10 cellular contexts compared by ENCODE assay signal in the genomic region with DNA sequence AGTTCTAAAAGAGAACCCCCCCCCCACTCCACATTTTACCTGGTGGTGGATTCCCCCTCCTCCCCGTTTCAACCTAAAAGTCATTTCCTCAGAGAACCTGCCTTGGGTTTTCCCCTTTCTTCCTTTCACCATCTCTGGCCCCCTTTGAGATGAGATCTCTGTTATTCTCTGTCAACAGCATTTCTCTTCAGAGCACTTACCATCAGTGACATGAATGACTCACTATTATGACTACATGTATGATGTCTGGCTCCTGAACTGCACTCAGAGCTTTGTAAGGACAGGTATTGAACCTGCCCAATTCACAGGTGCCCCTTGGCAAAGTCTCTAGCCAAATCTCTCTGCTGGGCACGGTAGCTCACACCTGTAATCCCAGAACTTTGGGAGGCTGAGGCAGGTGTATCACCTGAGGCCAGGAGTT.
DNase-seq lines count a peak whose midpoint lies in the region; ATAC-seq and TF ChIP-seq lines count a peak whose summit lies in the region.
"Had no signal": no experiment of that assay in that cellular context is flagged by ENCODE, and none has a peak within 500 bp of the region (broad histone marks: within the 10 kb centered on the region; RNA-seq: fewer than 3 reads in every experiment).

No MANE protein-coding gene starts in this region.

- no peak for TF ChIP-seq CTCF in progenitor cell of endocrine pancreas (IDR thresholded peaks at IDR 0.05; ENCODE audit: unreplicated experiment)

- CTCF ChIA-PET in activated naive CD4-positive, alpha-beta T cell treated with anti-CD3 and anti-CD28 coated beads, Interleukin-2, amount 10 ng/mL, durations not matched to agents 7 days and 5 days (lab: Charles Lee): no interaction called here

- no peak overlapping the region for H3K4me3 Mint-ChIP-seq in activated naive CD4-positive, alpha-beta T cell treated with anti-CD3 and anti-CD28 coated beads, Interleukin-2, amount 10 ng/mL, durations not matched to agents 7 days and 5 days
- no peak overlapping the region for H3K4me3 Mint-ChIP-seq in progenitor cell of endocrine pancreas (ENCODE audit: low read depth)

- peak; percentile 69 for ATAC-seq in GM18519 (IDR thresholded peaks at IDR 0.05; ENCODE audit: low FRiP score, unreplicated experiment)
- ATAC-seq in HG03196 (IDR thresholded peaks at IDR 0.05; ENCODE audit: unreplicated experiment): peak; percentile 59
- ATAC-seq: left cardiac atrium had no signal

- H3K36me3 Mint-ChIP-seq in activated naive CD4-positive, alpha-beta T cell treated with anti-CD3 and anti-CD28 coated beads, Interleukin-2, amount 10 ng/mL, durations not matched to agents 7 days and 5 days: no peaks in the 10 kb centered on the region
- H3K36me3 Mint-ChIP-seq in progenitor cell of endocrine pancreas (ENCODE audit: insufficient read depth): no peaks in the 10 kb centered on the region

- H3K4me1 Mint-ChIP-seq in activated naive CD4-positive, alpha-beta T cell treated with anti-CD3 and anti-CD28 coated beads, Interleukin-2, amount 10 ng/mL, durations not matched to agents 7 days and 5 days: peaks cover 14% of the 10 kb centered on the region
- no peaks in the 10 kb centered on the region for H3K4me1 Mint-ChIP-seq in progenitor cell of endocrine pancreas (ENCODE audit: low read depth)

- no peaks in the 10 kb centered on the region for H3K27me3 Mint-ChIP-seq in activated naive CD4-positive, alpha-beta T cell treated with anti-CD3 and anti-CD28 coated beads, Interleukin-2, amount 10 ng/mL, durations not matched to agents 7 days and 5 days
- no peaks in the 10 kb centered on the region for H3K27me3 Mint-ChIP-seq in progenitor cell of endocrine pancreas

- peak overlapping the region; percentile 20 for H3K27ac Mint-ChIP-seq in activated naive CD4-positive, alpha-beta T cell treated with anti-CD3 and anti-CD28 coated beads, Interleukin-2, amount 10 ng/mL, durations not matched to agents 7 days and 5 days
- no peak overlapping the region for H3K27ac Mint-ChIP-seq in progenitor cell of endocrine pancreas

- DNase-seq in activated naive CD4-positive, alpha-beta T cell treated with anti-CD3 and anti-CD28 coated beads, Interleukin-2, amount 10 ng/mL, durations not matched to agents 7 days and 5 days: no peak
- peak; percentile 7 to 42 for DNase-seq in stimulated activated CD4-positive, alpha-beta T cell treated with anti-CD3 and anti-CD28 coated beads, Interleukin-2, amount 100 ng/mL, for 24 hours
- DNase-seq in progenitor cell of endocrine pancreas (ENCODE audit: low spot score, unreplicated experiment): no peak
- DNase-seq in T-helper 9 cell: no peak
- DNase-seq in HuH-7 (ENCODE audit: low spot score): no peak
- DNase-seq in NOMO-1 (lab: John Stamatoyannopoulos, UW; ENCODE audit: unreplicated experiment in 2 of 2): no peak
- DNase-seq: left cardiac atrium, NCI-H2081 treated with DMSO at 0.1 percent for 48 hours had no signal

- H3K9me3 Mint-ChIP-seq in activated naive CD4-positive, alpha-beta T cell treated with anti-CD3 and anti-CD28 coated beads, Interleukin-2, amount 10 ng/mL, durations not matched to agents 7 days and 5 days: no peaks in the 10 kb centered on the region
- no peaks in the 10 kb centered on the region for H3K9me3 Mint-ChIP-seq in progenitor cell of endocrine pancreas (ENCODE audit: low read depth)

Comparison
In these comparisons a context has a peak if more than half of its experiments do, and no peak if none do; other contexts are left out.
1. DNase-seq: peak in stimulated activated CD4-positive, alpha-beta T cell treated with anti-CD3 and anti-CD28 coated beads, Interleukin-2, amount 100 ng/mL, for 24 hours (2 of 2); none in activated naive CD4-positive, alpha-beta T cell treated with anti-CD3 and anti-CD28 coated beads, Interleukin-2, amount 10 ng/mL, durations not matched to agents 7 days and 5 days (single experiment), progenitor cell of endocrine pancreas (single experiment), T-helper 9 cell (single experiment), HuH-7 (single experiment) and NOMO-1 (0 of 2).